10 cellular contexts compared by ENCODE assay signal in genomic region chrX:108914791-108915190, GRCh38.
"Had no signal": no experiment of that assay in that cellular context is flagged by ENCODE, and none has a peak within 500 bp of the region (broad histone marks: within the 10 kb centered on the region; RNA-seq: fewer than 3 reads in every experiment).

No MANE protein-coding gene starts in this region.

- FAIRE-seq: H54, HTR-8/SVneo had no signal

- H3K27ac ChIP-seq: KMS-11 had no signal

- ATAC-seq: GM23338 had no signal

- H3K4me3 ChIP-seq: GM23338 had no signal

- H2AFZ ChIP-seq: GM23338 had no signal

- H3K4me1 Mint-ChIP-seq: GM23338, H9 had no signal

- H3K9ac ChIP-seq: KMS-11 had no signal

- H3K4me3 Mint-ChIP-seq: GM23338, H9, HFFc6 had no signal

- H3K27ac Mint-ChIP-seq: GM23338, H9, HFFc6 had no signal

- H3K4me2 ChIP-seq: GM23338, KMS-11 had no signal

- DNase-seq: H9, HCEC 1CT, HFFc6, IMR-90, Karpas-422, KBM-7 had no signal
